In genomic region chr7:141478845-141479244, GRCh38 we compare ENCODE assay signal across 31 cellular contexts.
"Had no signal": no experiment of that assay in that cellular context is flagged by ENCODE, and none has a peak within 500 bp of the region (broad histone marks: within the 10 kb centered on the region; RNA-seq: fewer than 3 reads in every experiment).

No MANE protein-coding gene starts in this region.

- DNase-seq: Karpas-422, Kasumi-1, MG63, MM.1S, MV-4-11, NCI-H1048, NCI-H1092, NCI-H1092 treated with DMSO at 0.1 percent for 48 hours, NCI-H1105 treated with DMSO at 0.1 percent for 48 hours, NCI-H1417, NCI-H1417 treated with DMSO at 0.1 percent for 48 hours, NCI-H1436, NCI-H1436 treated with DMSO at 0.1 percent for 48 hours, NCI-H1694, NCI-H1694 treated with DMSO at 0.1 percent for 48 hours, NCI-H187, NCI-H187 treated with DMSO at 0.1 percent for 48 hours, NCI-H1930, NCI-H2029, NCI-H2029 treated with DMSO at 0.1 percent for 48 hours, NCI-H2081 treated with DMSO at 0.1 percent for 48 hours, NCI-H2107, NCI-H2171, NCI-H2171 treated with DMSO at 0.1 percent for 48 hours, NCI-H2227 treated with DMSO at 0.1 percent for 48 hours, NCI-H226, NCI-H345, NCI-H446, NCI-H446 treated with DMSO at 0.1 percent for 48 hours, NCI-H510A, NCI-H510A treated with DMSO at 0.1 percent for 48 hours had no signal

- H3K4me3 ChIP-seq: MG63 had no signal

- H3K27me3 ChIP-seq: MG63 had no signal

- H3K9me3 ChIP-seq: MG63 had no signal

- H3K36me3 ChIP-seq: MG63 had no signal
